ENCODE assay signal across 21 cellular contexts in genomic region chr4:48725414-48725813, GRCh38. TPM values are rescaled to one million over a fixed set of nuclear protein-coding genes. Genes with fewer than 3 reads are reported as not detected.
A peak's percentile ranks its signal among the peaks of the same experiment; 100 is the strongest.
DNase-seq lines count a peak whose midpoint lies in the region; ATAC-seq and TF ChIP-seq lines count a peak whose summit lies in the region.
"Had no signal": no experiment of that assay in that cellular context is flagged by ENCODE, and none has a peak within 500 bp of the region (broad histone marks: within the 10 kb centered on the region; RNA-seq: fewer than 3 reads in every experiment).

No MANE protein-coding gene starts in this region.

- TF ChIP-seq CTCF in MCF 10A (IDR thresholded peaks at IDR 0.05; ENCODE audit: unreplicated experiment) (no peak), mammary epithelial cell (conservative IDR thresholded peaks at IDR 0.05 in 1 of 2, IDR thresholded peaks at IDR 0.05 in 1 of 2; ENCODE audit: extremely low read depth in 1 of 2, insufficient read depth in 1 of 2, low read depth in 1 of 2, low read length in 2 of 2) (no peak), foreskin keratinocyte (conservative IDR thresholded peaks at IDR 0.05) (no peak), osteocyte (IDR thresholded peaks at IDR 0.05) (no peak), type B pancreatic cell (conservative IDR thresholded peaks at IDR 0.05) (no peak)

- H3K9me3 ChIP-seq in mammary epithelial cell (replicated peaks; ENCODE audit: insufficient read depth, low read length): no peaks in the 10 kb centered on the region
- H3K9me3 ChIP-seq: right atrium auricular region, stomach had no signal

- POLR2A ChIA-PET in MCF 10A (lab: Yijun Ruan, JAX): interaction anchor here (1.7 kb wide), 1 partner anchor 25 kb away, joined by 4 read pairs; no protein-coding TSS in a partner anchor

- H3K4me1 ChIP-seq in mammary epithelial cell (ENCODE audit: insufficient read depth, low read length): peaks cover 24% of the 10 kb centered on the region
- H3K4me1 ChIP-seq in foreskin keratinocyte: peaks cover 26% of the 10 kb centered on the region

- H3K27ac Mint-ChIP-seq in MCF 10A (ENCODE audit: low read depth, unreplicated experiment): peak overlapping the region; percentile 92
- peak overlapping the region; percentile 62 for H3K27ac Mint-ChIP-seq in osteocyte (ENCODE audit: unreplicated experiment)
- peak overlapping the region; percentile 82 for H3K27ac Mint-ChIP-seq in type B pancreatic cell
- H3K27ac Mint-ChIP-seq: activated B cell treated with CpG ODN at 0.5 μM for 24 hours, B cell had no signal

- H3K27me3 ChIP-seq in mammary epithelial cell (ENCODE audit: insufficient read depth, low read length) (no peaks in the 10 kb centered on the region), foreskin keratinocyte (no peaks in the 10 kb centered on the region)
- H3K27me3 ChIP-seq: right atrium auricular region, stomach had no signal

- H3K9ac ChIP-seq in mammary epithelial cell (ENCODE audit: insufficient read depth, low read length): no peak overlapping the region

- peaks cover 99% of the 10 kb centered on the region for H3K79me2 ChIP-seq in mammary epithelial cell (ENCODE audit: insufficient read depth, low read length)

- no peak for DNase-seq in MCF 10A (ENCODE audit: unreplicated experiment)
- no peak for DNase-seq in mammary epithelial cell
- no peak for DNase-seq in foreskin keratinocyte
- no peak for DNase-seq in osteocyte (ENCODE audit: extremely low spot score, unreplicated experiment)
- DNase-seq in type B pancreatic cell (ENCODE audit: extremely low spot score, unreplicated experiment): no peak
- no peak for DNase-seq in NCI-H446 treated with DMSO at 0.1 percent for 48 hours (lab: John Stamatoyannopoulos, UW)
- DNase-seq: activated B cell treated with CpG ODN at 0.5 μM for 24 hours; cerebellar nuclear complex; DMS79; naive thymus-derived CD8-positive, alpha-beta T cell; NCI-H1105; NCI-H2081 treated with DMSO at 0.1 percent for 48 hours; NCI-H345; NCI-H774; stomach had no signal

- no peaks in the 10 kb centered on the region for H3K36me3 ChIP-seq in mammary epithelial cell (ENCODE audit: insufficient read depth, low read length)
- H3K36me3 ChIP-seq: right atrium auricular region had no signal

- H3K9me3 Mint-ChIP-seq in MCF 10A (ENCODE audit: unreplicated experiment) (no peaks in the 10 kb centered on the region), osteocyte (ENCODE audit: unreplicated experiment) (peaks cover 8% of the 10 kb centered on the region), type B pancreatic cell (peaks cover 10% of the 10 kb centered on the region)

- no peak overlapping the region for H3K4me2 ChIP-seq in mammary epithelial cell (ENCODE audit: insufficient read depth, low read depth, low read length)

- intact Hi-C loops in MCF 10A (cut with micrococcal nuclease): no loop called here
- intact Hi-C loops in mammary epithelial cell (cut with micrococcal nuclease): no loop called here

- H2AFZ ChIP-seq in mammary epithelial cell (ENCODE audit: low read depth, low read length): no peak overlapping the region

- BruUV-seq in MCF 10A (replicated peaks; lab: Mats Ljungman, UMichigan): no TSS peak
- BruUV-seq in mammary epithelial cell (replicated peaks; lab: Mats Ljungman, UMichigan): no TSS peak

- no peak overlapping the region for H3K4me3 ChIP-seq in mammary epithelial cell (replicated peaks in 1 of 3; ENCODE audit: insufficient read depth in 1 of 3, low read depth in 2 of 3, low read length in 3 of 3)
- H3K4me3 ChIP-seq: right atrium auricular region, stomach had no signal

- H3K27me3 Mint-ChIP-seq in MCF 10A (ENCODE audit: insufficient read depth, unreplicated experiment) (no peaks in the 10 kb centered on the region), osteocyte (ENCODE audit: unreplicated experiment) (no peaks in the 10 kb centered on the region), type B pancreatic cell (no peaks in the 10 kb centered on the region)
- H3K27me3 Mint-ChIP-seq: activated B cell treated with CpG ODN at 0.5 μM for 24 hours; B cell; naive thymus-derived CD8-positive, alpha-beta T cell had no signal

- CTCF ChIA-PET in MCF 10A (lab: Yijun Ruan, JAX) (interaction anchor here (1.1 kb wide), 1 partner anchor 16 kb away, joined by 4 read pairs; no protein-coding TSS in a partner anchor), mammary epithelial cell (lab: Charles Lee; ENCODE audit: low non-redundant PET) (no interaction called here)

- H4K20me1 ChIP-seq in mammary epithelial cell (ENCODE audit: insufficient read depth, low read length): no peaks in the 10 kb centered on the region

- in situ Hi-C loops in mammary epithelial cell (cut with MboI; ENCODE audit: low sequenced_read_pairs in 2 of 2): no loop called here

- H3K4me3 Mint-ChIP-seq in MCF 10A (ENCODE audit: unreplicated experiment): no peak overlapping the region
- H3K4me3 Mint-ChIP-seq in osteocyte (ENCODE audit: unreplicated experiment): no peak overlapping the region
- H3K4me3 Mint-ChIP-seq in type B pancreatic cell: no peak overlapping the region
- H3K4me3 Mint-ChIP-seq: activated B cell treated with CpG ODN at 0.5 μM for 24 hours, B cell had no signal

- H3K27ac ChIP-seq in mammary epithelial cell (ENCODE audit: insufficient read depth, low read depth, low read length): no peak overlapping the region
- peak overlapping the region; percentile 4 for H3K27ac ChIP-seq in foreskin keratinocyte
- H3K27ac ChIP-seq: right atrium auricular region, stomach had no signal

- dilution Hi-C loops in mammary epithelial cell (cut with HindIII; ENCODE audit: low sequenced_read_pairs): no loop called here

- 96% methylated on average over 7 of the region's 7 CpGs for WGBS in mammary epithelial cell (ENCODE audit: low coverage, missing lambda C conversion rate)

- peaks cover 6% of the 10 kb centered on the region for H3K36me3 Mint-ChIP-seq in MCF 10A (ENCODE audit: insufficient read depth, unreplicated experiment)
- H3K36me3 Mint-ChIP-seq in osteocyte (ENCODE audit: unreplicated experiment): peaks cover 4% of the 10 kb centered on the region
- peaks cover 19% of the 10 kb centered on the region for H3K36me3 Mint-ChIP-seq in type B pancreatic cell

- ATAC-seq in foreskin keratinocyte: no peak
- ATAC-seq in GM18517 (IDR thresholded peaks at IDR 0.05; ENCODE audit: unreplicated experiment): no peak
- ATAC-seq in HG03135 (IDR thresholded peaks at IDR 0.05; ENCODE audit: unreplicated experiment): no peak
- ATAC-seq: activated naive CD4-positive, alpha-beta T cell treated with anti-CD3 and anti-CD28 coated beads, Interleukin-2, amount 50 U/mL, for 72 hours; left lobe of liver; naive thymus-derived CD8-positive, alpha-beta T cell had no signal

- H3K4me1 Mint-ChIP-seq in MCF 10A (ENCODE audit: insufficient read depth, unreplicated experiment) (peaks cover 32% of the 10 kb centered on the region), osteocyte (ENCODE audit: unreplicated experiment) (peaks cover 56% of the 10 kb centered on the region), type B pancreatic cell (ENCODE audit: unreplicated experiment) (peaks cover 21% of the 10 kb centered on the region)

RNA-seq across cellular contexts. Expression of gene FRYL, which starts 54.7 kb away (rescaled TPM):
- total RNA-seq in MCF 10A (2022) (52.3 and 53.9 TPM in 2 replicates), mammary epithelial cell (10 to 100 TPM; 74.7 to 75.7 TPM), foreskin keratinocyte (57.3 and 61.7 TPM in 2 replicates), osteocyte (54.8 and 61.9 TPM in 2 replicates), type B pancreatic cell (ENCODE audit: low replicate concordance) (43.1 and 50.0 TPM in 2 replicates)
- polyA plus RNA-seq in mammary epithelial cell (21.1 TPM), foreskin keratinocyte (10.6 and 11.9 TPM in 2 replicates)
- polyA minus RNA-seq in mammary epithelial cell: 188 TPM
